ENCODE assay signal across 18 cellular contexts in genomic region chr11:115190196-115190595, GRCh38.
DNase-seq lines count a peak whose midpoint lies in the region; ATAC-seq and TF ChIP-seq lines count a peak whose summit lies in the region.
"Had no signal": no experiment of that assay in that cellular context is flagged by ENCODE, and none has a peak within 500 bp of the region (broad histone marks: within the 10 kb centered on the region; RNA-seq: fewer than 3 reads in every experiment).

No MANE protein-coding gene starts in this region.

- peak overlapping the region; percentile 24 for H3K4me2 ChIP-seq in neural progenitor cell
- H3K4me2 ChIP-seq: BLaER1 treated with 17β-estradiol and CSF1 and Interleukin-3, amounts not matched to agents 10 nM and 100 nM had no signal

- H3K27ac ChIP-seq in neural progenitor cell: no peak overlapping the region
- H3K27ac ChIP-seq: BLaER1 treated with 17β-estradiol and CSF1 and Interleukin-3, amounts not matched to agents 10 nM and 100 nM had no signal

- peaks cover 51% of the 10 kb centered on the region for H3K4me1 ChIP-seq in neural progenitor cell

- no peak overlapping the region for H3K9ac ChIP-seq in neural progenitor cell
- H3K9ac ChIP-seq: BLaER1 treated with 17β-estradiol and CSF1 and Interleukin-3, amounts not matched to agents 10 nM and 100 nM had no signal

- no peak overlapping the region for H2AFZ ChIP-seq in neural progenitor cell (replicated peaks)

- DNase-seq in D341Med (ENCODE audit: low spot score) (peak; percentile 50), NCI-H82 treated with DMSO at 0.1 percent for 48 hours (lab: John Stamatoyannopoulos, UW; ENCODE audit: unreplicated experiment) (peak; percentile 91), neural progenitor cell (ENCODE audit: low spot score) (no peak), NCI-H2029 (lab: John Stamatoyannopoulos, UW) (no peak), NCI-H774 (lab: John Stamatoyannopoulos, UW) (no peak)
- DNase-seq: 8988T; Calu3; CD8-positive, alpha-beta T cell; DMS79; GDM1; GOT3; H7; HFFc6 had no signal

- H3K79me2 ChIP-seq in neural progenitor cell (ENCODE audit: low read depth): no peaks in the 10 kb centered on the region

- H3K4me3 Mint-ChIP-seq in brain (no peak overlapping the region), neural progenitor cell (no peak overlapping the region)
- H3K4me3 Mint-ChIP-seq: B cell; CD8-positive, alpha-beta T cell; HFFc6 had no signal

- no peaks in the 10 kb centered on the region for H3K9me3 ChIP-seq in neural progenitor cell (ENCODE audit: low read depth)
- H3K9me3 ChIP-seq: BLaER1 treated with 17β-estradiol and CSF1 and Interleukin-3, amounts not matched to agents 10 nM and 100 nM had no signal

- H3K27ac Mint-ChIP-seq in brain (peak overlapping the region in 3 of 5 experiments; percentile 1 to 94 (median 47)), neural progenitor cell (no peak overlapping the region)
- H3K27ac Mint-ChIP-seq: B cell; CD8-positive, alpha-beta T cell; HFFc6 had no signal

- no peaks in the 10 kb centered on the region for H3F3A ChIP-seq in neural progenitor cell (ENCODE audit: low read depth)

- H3K4me1 Mint-ChIP-seq in brain (peaks cover 67% of the 10 kb centered on the region), neural progenitor cell (peaks cover 28% of the 10 kb centered on the region)

- no peaks in the 10 kb centered on the region for H3K36me3 ChIP-seq in neural progenitor cell
- H3K36me3 ChIP-seq: BLaER1 treated with 17β-estradiol and CSF1 and Interleukin-3, amounts not matched to agents 10 nM and 100 nM had no signal

- H3K27me3 ChIP-seq in neural progenitor cell: no peaks in the 10 kb centered on the region
- H3K27me3 ChIP-seq: BLaER1 treated with 17β-estradiol and CSF1 and Interleukin-3, amounts not matched to agents 10 nM and 100 nM had no signal

- TF ChIP-seq CTCF in brain (conservative IDR thresholded peaks at IDR 0.05) (no peak), neural progenitor cell (IDR thresholded peaks at IDR 0.05) (no peak)

- ATAC-seq in GM21619 (IDR thresholded peaks at IDR 0.05; ENCODE audit: unreplicated experiment): no peak
- ATAC-seq: CD8-positive, alpha-beta T cell; HCT116 had no signal

- H3K36me3 Mint-ChIP-seq in brain (peaks cover 12% of the 10 kb centered on the region), neural progenitor cell (no peaks in the 10 kb centered on the region)
- H3K36me3 Mint-ChIP-seq: CD8-positive, alpha-beta T cell had no signal

- no peaks in the 10 kb centered on the region for H3K27me3 Mint-ChIP-seq in brain
- H3K27me3 Mint-ChIP-seq in neural progenitor cell (ENCODE audit: insufficient read depth, low read depth): peaks cover 5% of the 10 kb centered on the region

- no peaks in the 10 kb centered on the region for H4K20me1 ChIP-seq in neural progenitor cell (ENCODE audit: low read depth)
- H4K20me1 ChIP-seq: BLaER1 treated with 17β-estradiol and CSF1 and Interleukin-3, amounts not matched to agents 10 nM and 100 nM had no signal

- H3K9me3 Mint-ChIP-seq in brain (no peaks in the 10 kb centered on the region), neural progenitor cell (no peaks in the 10 kb centered on the region)
- H3K9me3 Mint-ChIP-seq: CD8-positive, alpha-beta T cell had no signal

- no peak overlapping the region for H3K4me3 ChIP-seq in neural progenitor cell
- H3K4me3 ChIP-seq: BLaER1 treated with 17β-estradiol and CSF1 and Interleukin-3, amounts not matched to agents 10 nM and 100 nM had no signal

Comparison
In these comparisons a context has a peak if more than half of its experiments do, and no peak if none do; other contexts are left out.
1. DNase-seq: peak in D341Med (single experiment) and NCI-H82 treated with DMSO at 0.1 percent for 48 hours (single experiment); none in neural progenitor cell (single experiment), NCI-H2029 (single experiment) and NCI-H774 (single experiment).